Comparison of ENCODE assay signal across 32 cellular contexts in the genomic region with DNA sequence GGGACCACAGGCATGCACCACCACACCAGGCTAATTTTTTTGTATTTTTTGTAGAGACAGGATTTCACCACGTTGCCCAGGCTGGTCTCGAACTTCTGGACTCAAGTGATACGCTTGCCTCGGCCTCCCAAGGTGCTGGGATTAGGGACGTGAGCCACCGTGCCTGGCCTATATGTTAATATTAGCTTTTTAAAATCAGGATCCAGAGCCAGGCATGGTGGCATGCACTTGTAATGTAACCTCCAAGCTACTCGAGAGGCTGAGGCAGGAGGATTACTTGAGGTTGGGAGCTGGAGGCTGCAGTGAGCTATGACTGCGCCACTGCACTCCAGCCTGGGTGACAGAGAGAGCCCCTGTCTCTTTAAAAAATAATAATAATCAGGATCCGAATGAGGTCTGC.
"Had no signal": no experiment of that assay in that cellular context is flagged by ENCODE, and none has a peak within 500 bp of the region (broad histone marks: within the 10 kb centered on the region; RNA-seq: fewer than 3 reads in every experiment).

No MANE protein-coding gene starts in this region.

- H3K9me3 Mint-ChIP-seq: activated B cell treated with CpG ODN at 0.5 μM for 24 hours; activated T-cell treated with anti-CD3 and anti-CD28 coated beads, Interleukin-2, amount 50 U/mL, for 24 hours; activated T-helper 2 cell treated with anti-CD3 and anti-CD28 coated beads, Interferon-gamma antibody, Interleukin-2, Interleukin-4, amounts not matched to agents 10 μg/mL and 5 μg/mL and 100 μg/mL, durations not matched to agents 14 hours and 24 hours and 36 hours had no signal

- H3K27me3 Mint-ChIP-seq: activated naive CD8-positive, alpha-beta T cell; activated T-cell treated with anti-CD3 and anti-CD28 coated beads, Interleukin-2, amount 50 U/mL, for 24 hours had no signal

- H3K9ac ChIP-seq: KMS-11 had no signal

- H3K27ac Mint-ChIP-seq: activated B cell treated with CpG ODN at 0.5 μM for 24 hours; activated CD8-positive, alpha-beta T cell treated with anti-CD3 and anti-CD28 coated beads, Interleukin-2, amount 10 ng/mL, durations not matched to agents 7 days and 5 days; activated naive CD8-positive, alpha-beta T cell; activated T-cell treated with anti-CD3 and anti-CD28 coated beads, Interleukin-2, amount 50 U/mL, for 24 hours; activated T-helper 2 cell treated with anti-CD3 and anti-CD28 coated beads, Interferon-gamma antibody, Interleukin-2, Interleukin-4, amounts not matched to agents 10 μg/mL and 5 μg/mL and 100 μg/mL, durations not matched to agents 14 hours and 24 hours and 36 hours had no signal

- DNase-seq: activated B cell treated with CpG ODN at 0.5 μM for 24 hours; activated CD4-positive, alpha-beta T cell treated with anti-CD3 and anti-CD28 coated beads for 4 hours; activated CD4-positive, alpha-beta T cell treated with anti-CD3 and anti-CD28 coated beads, Interleukin-2, amount 50 U/mL, for 1 hour; activated CD4-positive, CD25-positive, alpha-beta regulatory T cell treated with anti-CD3 and anti-CD28 coated beads, Interleukin-2, amount 50 U/mL, for 72 hours; activated CD8-positive, alpha-beta T cell treated with anti-CD3 and anti-CD28 coated beads, Interleukin-2, amount 10 ng/mL, durations not matched to agents 7 days and 5 days; activated gamma-delta T cell; activated naive CD4-positive, alpha-beta T cell treated with Interleukin-2 at 50 U/mL for 16 hours; activated T-cell treated with anti-CD3 and anti-CD28 coated beads, Interleukin-2, amount 50 U/mL, for 24 hours; amniotic stem cell; brain microvascular endothelial cell; MM.1S; NCI-H1092 treated with DMSO at 0.1 percent for 48 hours; NCI-H1417; NCI-H146; NCI-H187; NCI-H2029 treated with DMSO at 0.1 percent for 48 hours; NCI-H2107; NCI-H2171; NCI-H510A; NCI-H526; NCI-H748 treated with DMSO at 0.1 percent for 48 hours; NK-92 treated with Interleukin-12 subunit alpha and Interleukin-12 subunit beta, amount 100 ng/mL, for 24 hours; PC-9; Right ventricle myocardium superior; SW 1271; T-helper 1 cell; T-helper 2 cell; T-helper 9 cell had no signal

- H3K27me3 ChIP-seq: brain microvascular endothelial cell had no signal

- ATAC-seq: activated CD8-positive, alpha-beta T cell treated with anti-CD3 and anti-CD28 coated beads, Interleukin-2, amount 10 ng/mL, durations not matched to agents 7 days and 5 days had no signal

- H3K4me3 ChIP-seq: PC-9 had no signal

- H3K4me3 Mint-ChIP-seq: activated B cell treated with CpG ODN at 0.5 μM for 24 hours; activated CD8-positive, alpha-beta T cell treated with anti-CD3 and anti-CD28 coated beads, Interleukin-2, amount 10 ng/mL, durations not matched to agents 7 days and 5 days; activated naive CD8-positive, alpha-beta T cell; activated T-cell treated with anti-CD3 and anti-CD28 coated beads, Interleukin-2, amount 50 U/mL, for 24 hours had no signal

- H3K36me3 ChIP-seq: brain microvascular endothelial cell had no signal

- H3K27ac ChIP-seq: brain microvascular endothelial cell, KMS-11, PC-9, VCaP had no signal
